ENCODE assay signal across 14 cellular contexts in genomic region chr6:24856954-24857670, GRCh38. TPM values are rescaled to one million over a fixed set of nuclear protein-coding genes. Genes with fewer than 3 reads are reported as not detected.
DNase-seq lines count a peak whose midpoint lies in the region; ATAC-seq and TF ChIP-seq lines count a peak whose summit lies in the region.
"Had no signal": no experiment of that assay in that cellular context is flagged by ENCODE, and none has a peak within 500 bp of the region (broad histone marks: within the 10 kb centered on the region; RNA-seq: fewer than 3 reads in every experiment).

No MANE protein-coding gene starts in this region.

- H3K9ac ChIP-seq in Karpas-422 (ENCODE audit: low read length): peak overlapping the region; percentile 26; the same call in 1 of the 2 replicates

- H3K4me1 Mint-ChIP-seq in CD4-positive, alpha-beta memory T cell: peaks cover 55 to 66% (median 63%) of the 10 kb centered on the region in 4 donors
- peaks cover 61% of the 10 kb centered on the region for H3K4me1 Mint-ChIP-seq in activated naive CD8-positive, alpha-beta T cell treated with anti-CD3 and anti-CD28 coated beads, Interleukin-2, amount 10 ng/mL, durations not matched to agents 7 days and 5 days

- H3K9me2 ChIP-seq in Karpas-422 (replicated peaks; ENCODE audit: insufficient read depth, low read length): no peaks in the 10 kb centered on the region

- no peak overlapping the region for H2AFZ ChIP-seq in Karpas-422 (ENCODE audit: low read length)

- no peaks in the 10 kb centered on the region for H4K20me1 ChIP-seq in Karpas-422 (ENCODE audit: insufficient read depth, low read depth, low read length)

- peak overlapping the region; percentile 10 for H3K4me2 ChIP-seq in Karpas-422 (ENCODE audit: low read depth, low read length, poor library complexity, severe bottlenecking)

- H3K27me3 ChIP-seq in CD4-positive, alpha-beta memory T cell (ENCODE audit: insufficient read depth, low read length): no peaks in the 10 kb centered on the region
- no peaks in the 10 kb centered on the region for H3K27me3 ChIP-seq in Karpas-422 (ENCODE audit: low read length)
- H3K27me3 ChIP-seq in neutrophil: no peaks in the 10 kb centered on the region
- no peaks in the 10 kb centered on the region for H3K27me3 ChIP-seq in aorta (ENCODE audit: control insufficient read depth in 1 of 2, insufficient read depth in 2 of 2, low read length in 1 of 2)

- CTCF ChIA-PET in CD4-positive, alpha-beta memory T cell (lab: Charles Lee; ENCODE audit: partially characterized antibody): interaction anchor here (0.6 to 7.4 kb wide), 35 partner anchors 9 to 214 kb away, joined by 3 to 177 read pairs (median 4); partner anchors contain the start of gene RIPOR2

- H3K27me3 Mint-ChIP-seq in CD4-positive, alpha-beta memory T cell: no peaks in the 10 kb centered on the region
- H3K27me3 Mint-ChIP-seq in activated naive CD8-positive, alpha-beta T cell treated with anti-CD3 and anti-CD28 coated beads, Interleukin-2, amount 10 ng/mL, durations not matched to agents 7 days and 5 days: no peaks in the 10 kb centered on the region

- no peaks in the 10 kb centered on the region for H3K9me3 ChIP-seq in CD4-positive, alpha-beta memory T cell (ENCODE audit: control insufficient read depth in 1 of 2, low read length in 2 of 2)
- H3K9me3 ChIP-seq in Karpas-422 (ENCODE audit: low read length): no peaks in the 10 kb centered on the region
- peaks cover 5% of the 10 kb centered on the region for H3K9me3 ChIP-seq in neutrophil
- no peaks in the 10 kb centered on the region for H3K9me3 ChIP-seq in aorta (ENCODE audit: control insufficient read depth, low read length)

- ATAC-seq in activated naive CD8-positive, alpha-beta T cell treated with anti-CD3 and anti-CD28 coated beads, Interleukin-2, amount 10 ng/mL, durations not matched to agents 7 days and 5 days (ENCODE audit: low read depth): peak; percentile 29
- ATAC-seq in aorta (ENCODE audit: low FRiP score) (no peak), GM18868 (IDR thresholded peaks at IDR 0.05; ENCODE audit: unreplicated experiment) (no peak)
- ATAC-seq: HepG2 had no signal

- no peak for DNase-seq in CD4-positive, alpha-beta memory T cell
- no peak for DNase-seq in Karpas-422
- DNase-seq in activated naive CD8-positive, alpha-beta T cell treated with anti-CD3 and anti-CD28 coated beads, Interleukin-2, amount 10 ng/mL, durations not matched to agents 7 days and 5 days: no peak
- DNase-seq in SW 1271 (lab: John Stamatoyannopoulos, UW): no peak
- no peak for DNase-seq in aorta
- DNase-seq: H9, hippocampal formation, mammary epithelial cell, NCI-H187 had no signal

- H3K9me3 Mint-ChIP-seq in CD4-positive, alpha-beta memory T cell: no peaks in the 10 kb centered on the region
- H3K9me3 Mint-ChIP-seq in activated naive CD8-positive, alpha-beta T cell treated with anti-CD3 and anti-CD28 coated beads, Interleukin-2, amount 10 ng/mL, durations not matched to agents 7 days and 5 days: no peaks in the 10 kb centered on the region
- H3K9me3 Mint-ChIP-seq: H9 had no signal

- POLR2A ChIA-PET in CD4-positive, alpha-beta memory T cell (lab: Charles Lee; ENCODE audit: partially characterized antibody): interaction anchor here (0.8 to 6.1 kb wide), 29 partner anchors 9 to 214 kb away, joined by 3 to 76 read pairs (median 5); partner anchors contain the start of gene RIPOR2
- POLR2A ChIA-PET in activated naive CD8-positive, alpha-beta T cell treated with anti-CD3 and anti-CD28 coated beads, Interleukin-2, amount 10 ng/mL, durations not matched to agents 7 days and 5 days (lab: Charles Lee): interaction anchor here (0.8 to 3.6 kb wide), 16 partner anchors 42 to 211 kb away, joined by 3 to 16 read pairs (median 4); partner anchors contain the start of gene RIPOR2

- peaks cover 79 to 95% of the 10 kb centered on the region in 2 donors for H3K36me3 Mint-ChIP-seq in CD4-positive, alpha-beta memory T cell
- peaks cover 53% of the 10 kb centered on the region for H3K36me3 Mint-ChIP-seq in activated naive CD8-positive, alpha-beta T cell treated with anti-CD3 and anti-CD28 coated beads, Interleukin-2, amount 10 ng/mL, durations not matched to agents 7 days and 5 days

- H3K4me1 ChIP-seq in CD4-positive, alpha-beta memory T cell (ENCODE audit: insufficient read depth, low read length): peaks cover 68% of the 10 kb centered on the region
- H3K4me1 ChIP-seq in Karpas-422 (ENCODE audit: low read length) (peaks cover 73% of the 10 kb centered on the region), neutrophil (ENCODE audit: control insufficient read depth in 1 of 2, insufficient read depth in 1 of 2, low read depth in 1 of 2, low read length in 1 of 2) (peaks cover 59 to 67% of the 10 kb centered on the region in 2 experiments), aorta (ENCODE audit: control insufficient read depth in 1 of 2, insufficient read depth in 2 of 2, low read length in 2 of 2) (no peaks in the 10 kb centered on the region)

- WGBS in aorta, 2 donors: 86 to 87% methylated on average over 7 of the region's 7 CpGs

- intact Hi-C loops in CD4-positive, alpha-beta memory T cell (cut with micrococcal nuclease): loop anchor here (1.0 kb wide), 4 partner anchors 77 to 213 kb away; no protein-coding TSS in a partner anchor
- intact Hi-C loops in aorta (cut with DNase I): loop anchor here (2.0 to 5.0 kb wide), 2 partner anchors 135 to 136 kb away; no protein-coding TSS in a partner anchor

- H3K36me3 ChIP-seq in CD4-positive, alpha-beta memory T cell (ENCODE audit: insufficient read depth, low read length): peaks cover 83% of the 10 kb centered on the region
- H3K36me3 ChIP-seq in Karpas-422 (ENCODE audit: insufficient read depth, low read length) (peaks cover 71% of the 10 kb centered on the region), neutrophil (peaks cover 98% of the 10 kb centered on the region), aorta (ENCODE audit: control insufficient read depth in 1 of 2, insufficient read depth in 2 of 2, low read length in 1 of 2) (no peaks in the 10 kb centered on the region)

- H3K4me3 ChIP-seq in CD4-positive, alpha-beta memory T cell (ENCODE audit: low read length in 2 of 2): no peak overlapping the region
- H3K4me3 ChIP-seq in Karpas-422 (ENCODE audit: low read length) (no peak overlapping the region), neutrophil (ENCODE audit: low read depth in 1 of 2, low read length in 1 of 2) (peak overlapping the region; percentile 1 to 33), aorta (ENCODE audit: low read length in 2 of 2) (no peak overlapping the region)

- H3K79me2 ChIP-seq in Karpas-422 (ENCODE audit: low read length): peaks cover 17% of the 10 kb centered on the region

- peak overlapping the region; percentile 61 for H3K27ac ChIP-seq in CD4-positive, alpha-beta memory T cell (ENCODE audit: low read depth, low read length)
- H3K27ac ChIP-seq in Karpas-422 (ENCODE audit: low read length) (peak overlapping the region; percentile 93), neutrophil (peak overlapping the region; percentile 97), aorta (ENCODE audit: low read depth in 1 of 2, low read length in 2 of 2) (no peak overlapping the region)

- H3K4me3 Mint-ChIP-seq in CD4-positive, alpha-beta memory T cell: peak overlapping the region in 7 of 8 donors; percentile 39 to 87 (median 71)
- H3K4me3 Mint-ChIP-seq in activated naive CD8-positive, alpha-beta T cell treated with anti-CD3 and anti-CD28 coated beads, Interleukin-2, amount 10 ng/mL, durations not matched to agents 7 days and 5 days: peak overlapping the region; percentile 37
- H3K4me3 Mint-ChIP-seq: H9 had no signal

- no peak for TF ChIP-seq CTCF in neutrophil (IDR thresholded peaks at IDR 0.05)

- H3K27ac Mint-ChIP-seq in CD4-positive, alpha-beta memory T cell: peak overlapping the region; percentile 75 to 92 (median 88)
- peak overlapping the region; percentile 84 for H3K27ac Mint-ChIP-seq in activated naive CD8-positive, alpha-beta T cell treated with anti-CD3 and anti-CD28 coated beads, Interleukin-2, amount 10 ng/mL, durations not matched to agents 7 days and 5 days

RNA-seq across cellular contexts. Expression of gene ARMH2, which starts 58.4 kb away (rescaled TPM):
- total RNA-seq in CD4-positive, alpha-beta memory T cell: 1 to 10 TPM; 3.1 to 4.7 TPM
- polyA plus RNA-seq in CD4-positive, alpha-beta memory T cell: under 1 TPM in 1 of 2 donors, not detected in 1; 0.55 TPM
- total RNA-seq in Karpas-422 (2014; rRNA removed; shearing (Covaris generic); ENCODE audit: low replicate concordance): not detected in 2 replicates
- total RNA-seq in activated naive CD8-positive, alpha-beta T cell treated with anti-CD3 and anti-CD28 coated beads, Interleukin-2, amount 10 ng/mL, durations not matched to agents 7 days and 5 days: 1 to 10 TPM; 1.6 to 2.2 TPM
- total RNA-seq in aorta: not detected
- not detected for polyA plus RNA-seq in aorta
- total RNA-seq: bronchial epithelial cell, epithelial cell of proximal tubule, H9, HepG2, mammary epithelial cell had no signal
- polyA plus RNA-seq: HepG2, mammary epithelial cell had no signal

Comparison
In these comparisons a context has a peak if more than half of its experiments do, and no peak if none do; other contexts are left out.
1. H3K27ac ChIP-seq: peak in CD4-positive, alpha-beta memory T cell (single experiment), Karpas-422 (single experiment) and neutrophil (single experiment); none in aorta (0 of 2).
2. H3K4me3 ChIP-seq: peak in neutrophil (2 of 2); none in CD4-positive, alpha-beta memory T cell (0 of 2), Karpas-422 (single experiment) and aorta (0 of 2).